Comparison of ENCODE assay signal across 1 cellular context in the genomic region with DNA sequence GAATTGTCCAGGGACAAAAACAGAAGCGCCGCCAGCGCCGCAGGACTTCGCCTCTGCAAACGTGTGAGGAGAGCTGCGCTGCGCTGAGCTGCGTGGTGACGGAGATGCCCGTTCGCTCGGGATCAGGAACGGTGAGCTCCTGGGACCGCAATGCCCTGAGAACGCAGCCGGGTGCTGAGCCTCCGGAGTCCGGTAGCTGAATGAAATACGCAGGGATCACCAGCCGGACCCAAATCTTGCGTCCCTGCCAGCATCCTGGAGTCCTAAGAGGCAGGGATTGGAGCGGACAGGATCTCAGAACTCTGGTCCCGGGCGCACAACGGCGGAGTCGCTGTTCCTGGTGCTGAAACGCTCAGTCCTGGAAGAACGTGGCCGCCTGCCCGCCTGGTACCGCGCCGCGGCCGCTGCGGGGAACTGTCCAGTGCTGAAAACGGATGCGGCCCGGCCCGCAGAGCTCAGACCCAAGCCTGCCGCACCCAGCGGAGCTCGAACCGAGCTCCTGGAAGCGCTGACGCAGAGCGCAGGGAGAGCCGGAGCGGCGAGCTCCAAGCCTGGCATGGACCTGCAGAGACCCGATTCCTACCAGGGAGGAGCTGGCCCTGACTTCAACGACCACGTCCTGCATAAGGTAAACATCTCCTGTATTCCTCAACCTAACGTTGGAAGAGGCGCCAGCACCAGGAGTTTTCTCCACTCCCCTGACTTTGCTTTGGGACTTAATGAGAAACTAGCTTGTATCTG.
TF ChIP-seq lines count a peak whose summit lies in the region.

No MANE protein-coding gene starts in this region.

TF ChIP-seq in HepG2, 621 proteins besides CTCF, POLR2A, EP300 and RAD21 (continued from another document and continues in another):
- peak; percentile 100 for TF ChIP-seq HDAC2 (CRISPR knock-in tag; IDR thresholded peaks at IDR 0.05)
- TF ChIP-seq HOXA5 (CRISPR knock-in tag; IDR thresholded peaks at IDR 0.05) = peak; percentile 100
- TF ChIP-seq, protein P1, sequence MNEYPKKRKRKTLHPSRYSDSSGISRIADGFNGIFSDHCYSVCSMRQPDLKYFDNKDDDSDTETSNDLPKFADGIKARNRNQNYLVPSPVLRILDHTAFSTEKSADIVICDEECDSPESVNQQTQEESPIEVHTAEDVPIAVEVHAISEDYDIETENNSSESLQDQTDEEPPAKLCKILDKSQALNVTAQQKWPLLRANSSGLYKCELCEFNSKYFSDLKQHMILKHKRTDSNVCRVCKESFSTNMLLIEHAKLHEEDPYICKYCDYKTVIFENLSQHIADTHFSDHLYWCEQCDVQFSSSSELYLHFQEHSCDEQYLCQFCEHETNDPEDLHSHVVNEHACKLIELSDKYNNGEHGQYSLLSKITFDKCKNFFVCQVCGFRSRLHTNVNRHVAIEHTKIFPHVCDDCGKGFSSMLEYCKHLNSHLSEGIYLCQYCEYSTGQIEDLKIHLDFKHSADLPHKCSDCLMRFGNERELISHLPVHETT (CRISPR knock-in tag; conservative IDR thresholded peaks at IDR 0.05) = peak; percentile 99
- TF ChIP-seq PHB2 (IDR thresholded peaks at IDR 0.05; ENCODE audit: partially characterized antibody) = no peak
- peak; percentile 77 for TF ChIP-seq ZNF652 (CRISPR knock-in tag; IDR thresholded peaks at IDR 0.05; ENCODE audit: borderline replicate concordance, low read depth)
- peak; percentile 100 for TF ChIP-seq ZNF337 (CRISPR knock-in tag; IDR thresholded peaks at IDR 0.05; ENCODE audit: borderline replicate concordance, low read depth)
- TF ChIP-seq, protein P2, sequence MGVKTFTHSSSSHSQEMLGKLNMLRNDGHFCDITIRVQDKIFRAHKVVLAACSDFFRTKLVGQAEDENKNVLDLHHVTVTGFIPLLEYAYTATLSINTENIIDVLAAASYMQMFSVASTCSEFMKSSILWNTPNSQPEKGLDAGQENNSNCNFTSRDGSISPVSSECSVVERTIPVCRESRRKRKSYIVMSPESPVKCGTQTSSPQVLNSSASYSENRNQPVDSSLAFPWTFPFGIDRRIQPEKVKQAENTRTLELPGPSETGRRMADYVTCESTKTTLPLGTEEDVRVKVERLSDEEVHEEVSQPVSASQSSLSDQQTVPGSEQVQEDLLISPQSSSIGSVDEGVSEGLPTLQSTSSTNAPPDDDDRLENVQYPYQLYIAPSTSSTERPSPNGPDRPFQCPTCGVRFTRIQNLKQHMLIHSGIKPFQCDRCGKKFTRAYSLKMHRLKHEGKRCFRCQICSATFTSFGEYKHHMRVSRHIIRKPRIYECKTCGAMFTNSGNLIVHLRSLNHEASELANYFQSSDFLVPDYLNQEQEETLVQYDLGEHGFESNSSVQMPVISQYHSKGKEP (CRISPR knock-in tag; IDR thresholded peaks at IDR 0.05) = peak; percentile 100
- peak; percentile 98 for TF ChIP-seq TP53 (CRISPR knock-in tag; conservative IDR thresholded peaks at IDR 0.05)
- peak; percentile 100 for TF ChIP-seq ZNF430 (CRISPR knock-in tag; IDR thresholded peaks at IDR 0.05)
- no peak for TF ChIP-seq SRSF4 (IDR thresholded peaks at IDR 0.05; ENCODE audit: low read depth, low read length, poor library complexity, severe bottlenecking)
- peak; percentile 98 for TF ChIP-seq NAIF1 (CRISPR knock-in tag; IDR thresholded peaks at IDR 0.05; ENCODE audit: borderline replicate concordance)
- TF ChIP-seq ZNF788 (CRISPR knock-in tag; IDR thresholded peaks at IDR 0.05; ENCODE audit: borderline replicate concordance) = peak; percentile 100
- TF ChIP-seq WIZ (CRISPR knock-in tag; IDR thresholded peaks at IDR 0.05) = peak; percentile 100
- no peak for TF ChIP-seq ZFP62 (CRISPR knock-in tag; IDR thresholded peaks at IDR 0.05)
- TF ChIP-seq, protein P3, sequence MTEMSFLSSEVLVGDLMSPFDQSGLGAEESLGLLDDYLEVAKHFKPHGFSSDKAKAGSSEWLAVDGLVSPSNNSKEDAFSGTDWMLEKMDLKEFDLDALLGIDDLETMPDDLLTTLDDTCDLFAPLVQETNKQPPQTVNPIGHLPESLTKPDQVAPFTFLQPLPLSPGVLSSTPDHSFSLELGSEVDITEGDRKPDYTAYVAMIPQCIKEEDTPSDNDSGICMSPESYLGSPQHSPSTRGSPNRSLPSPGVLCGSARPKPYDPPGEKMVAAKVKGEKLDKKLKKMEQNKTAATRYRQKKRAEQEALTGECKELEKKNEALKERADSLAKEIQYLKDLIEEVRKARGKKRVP (CRISPR knock-in tag; IDR thresholded peaks at IDR 0.05) = peak in 1 of 2 experiments; percentile 95; a peak in 2 of 4 replicates
- TF ChIP-seq DNMT3B (CRISPR knock-in tag; conservative IDR thresholded peaks at IDR 0.05) = peak; percentile 100
- TF ChIP-seq, protein P4, sequence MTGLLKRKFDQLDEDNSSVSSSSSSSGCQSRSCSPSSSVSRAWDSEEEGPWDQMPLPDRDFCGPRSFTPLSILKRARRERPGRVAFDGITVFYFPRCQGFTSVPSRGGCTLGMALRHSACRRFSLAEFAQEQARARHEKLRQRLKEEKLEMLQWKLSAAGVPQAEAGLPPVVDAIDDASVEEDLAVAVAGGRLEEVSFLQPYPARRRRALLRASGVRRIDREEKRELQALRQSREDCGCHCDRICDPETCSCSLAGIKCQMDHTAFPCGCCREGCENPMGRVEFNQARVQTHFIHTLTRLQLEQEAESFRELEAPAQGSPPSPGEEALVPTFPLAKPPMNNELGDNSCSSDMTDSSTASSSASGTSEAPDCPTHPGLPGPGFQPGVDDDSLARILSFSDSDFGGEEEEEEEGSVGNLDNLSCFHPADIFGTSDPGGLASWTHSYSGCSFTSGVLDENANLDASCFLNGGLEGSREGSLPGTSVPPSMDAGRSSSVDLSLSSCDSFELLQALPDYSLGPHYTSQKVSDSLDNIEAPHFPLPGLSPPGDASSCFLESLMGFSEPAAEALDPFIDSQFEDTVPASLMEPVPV (CRISPR knock-in tag; IDR thresholded peaks at IDR 0.05) = peak; percentile 100
- TF ChIP-seq ZNF34 (CRISPR knock-in tag; IDR thresholded peaks at IDR 0.05; ENCODE audit: borderline replicate concordance) = peak; percentile 95; the same call in 1 of the 2 replicates
- TF ChIP-seq, protein P5, sequence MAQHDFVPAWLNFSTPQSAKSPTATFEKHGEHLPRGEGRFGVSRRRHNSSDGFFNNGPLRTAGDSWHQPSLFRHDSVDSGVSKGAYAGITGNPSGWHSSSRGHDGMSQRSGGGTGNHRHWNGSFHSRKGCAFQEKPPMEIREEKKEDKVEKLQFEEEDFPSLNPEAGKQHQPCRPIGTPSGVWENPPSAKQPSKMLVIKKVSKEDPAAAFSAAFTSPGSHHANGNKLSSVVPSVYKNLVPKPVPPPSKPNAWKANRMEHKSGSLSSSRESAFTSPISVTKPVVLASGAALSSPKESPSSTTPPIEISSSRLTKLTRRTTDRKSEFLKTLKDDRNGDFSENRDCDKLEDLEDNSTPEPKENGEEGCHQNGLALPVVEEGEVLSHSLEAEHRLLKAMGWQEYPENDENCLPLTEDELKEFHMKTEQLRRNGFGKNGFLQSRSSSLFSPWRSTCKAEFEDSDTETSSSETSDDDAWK (CRISPR knock-in tag; IDR thresholded peaks at IDR 0.05) = no peak
- TF ChIP-seq CREM (IDR thresholded peaks at IDR 0.05) = no peak
- peak; percentile 72 for TF ChIP-seq CREM (CRISPR knock-in tag; IDR thresholded peaks at IDR 0.05)
- TF ChIP-seq JUNB (CRISPR knock-in tag; IDR thresholded peaks at IDR 0.05; ENCODE audit: borderline replicate concordance) = peak; percentile 98
- TF ChIP-seq, protein P6, sequence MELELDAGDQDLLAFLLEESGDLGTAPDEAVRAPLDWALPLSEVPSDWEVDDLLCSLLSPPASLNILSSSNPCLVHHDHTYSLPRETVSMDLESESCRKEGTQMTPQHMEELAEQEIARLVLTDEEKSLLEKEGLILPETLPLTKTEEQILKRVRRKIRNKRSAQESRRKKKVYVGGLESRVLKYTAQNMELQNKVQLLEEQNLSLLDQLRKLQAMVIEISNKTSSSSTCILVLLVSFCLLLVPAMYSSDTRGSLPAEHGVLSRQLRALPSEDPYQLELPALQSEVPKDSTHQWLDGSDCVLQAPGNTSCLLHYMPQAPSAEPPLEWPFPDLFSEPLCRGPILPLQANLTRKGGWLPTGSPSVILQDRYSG (CRISPR knock-in tag; IDR thresholded peaks at IDR 0.05) = peak; percentile 100
- peak; percentile 99 for TF ChIP-seq ZFP1 (CRISPR knock-in tag; IDR thresholded peaks at IDR 0.05)
- peak; percentile 100 for TF ChIP-seq NFKBIZ (CRISPR knock-in tag; IDR thresholded peaks at IDR 0.05)
- TF ChIP-seq SMYD3 (CRISPR knock-in tag; IDR thresholded peaks at IDR 0.05) = peak; percentile 100
- peak; percentile 99 for TF ChIP-seq ZNF703 (CRISPR knock-in tag; IDR thresholded peaks at IDR 0.05; ENCODE audit: borderline replicate concordance)
- peak; percentile 87 for TF ChIP-seq FOXA3 (CRISPR knock-in tag; IDR thresholded peaks at IDR 0.05)
- peak; percentile 75; the same call in 1 of the 2 replicates for TF ChIP-seq KDM6A (CRISPR knock-in tag; IDR thresholded peaks at IDR 0.05; ENCODE audit: low read depth)
- TF ChIP-seq, protein P7, sequence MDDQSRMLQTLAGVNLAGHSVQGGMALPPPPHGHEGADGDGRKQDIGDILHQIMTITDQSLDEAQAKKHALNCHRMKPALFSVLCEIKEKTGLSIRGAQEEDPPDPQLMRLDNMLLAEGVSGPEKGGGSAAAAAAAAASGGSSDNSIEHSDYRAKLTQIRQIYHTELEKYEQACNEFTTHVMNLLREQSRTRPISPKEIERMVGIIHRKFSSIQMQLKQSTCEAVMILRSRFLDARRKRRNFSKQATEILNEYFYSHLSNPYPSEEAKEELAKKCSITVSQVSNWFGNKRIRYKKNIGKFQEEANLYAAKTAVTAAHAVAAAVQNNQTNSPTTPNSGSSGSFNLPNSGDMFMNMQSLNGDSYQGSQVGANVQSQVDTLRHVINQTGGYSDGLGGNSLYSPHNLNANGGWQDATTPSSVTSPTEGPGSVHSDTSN (CRISPR knock-in tag; IDR thresholded peaks at IDR 0.05; ENCODE audit: borderline replicate concordance) = peak; percentile 99
- peak; percentile 100 for TF ChIP-seq ZNF747 (CRISPR knock-in tag; IDR thresholded peaks at IDR 0.05; ENCODE audit: borderline replicate concordance)
- TF ChIP-seq ARNTL (CRISPR knock-in tag; IDR thresholded peaks at IDR 0.05) = peak; percentile 96
- no peak for TF ChIP-seq MATR3 (CRISPR knock-in tag; IDR thresholded peaks at IDR 0.05)
- TF ChIP-seq, protein P8, sequence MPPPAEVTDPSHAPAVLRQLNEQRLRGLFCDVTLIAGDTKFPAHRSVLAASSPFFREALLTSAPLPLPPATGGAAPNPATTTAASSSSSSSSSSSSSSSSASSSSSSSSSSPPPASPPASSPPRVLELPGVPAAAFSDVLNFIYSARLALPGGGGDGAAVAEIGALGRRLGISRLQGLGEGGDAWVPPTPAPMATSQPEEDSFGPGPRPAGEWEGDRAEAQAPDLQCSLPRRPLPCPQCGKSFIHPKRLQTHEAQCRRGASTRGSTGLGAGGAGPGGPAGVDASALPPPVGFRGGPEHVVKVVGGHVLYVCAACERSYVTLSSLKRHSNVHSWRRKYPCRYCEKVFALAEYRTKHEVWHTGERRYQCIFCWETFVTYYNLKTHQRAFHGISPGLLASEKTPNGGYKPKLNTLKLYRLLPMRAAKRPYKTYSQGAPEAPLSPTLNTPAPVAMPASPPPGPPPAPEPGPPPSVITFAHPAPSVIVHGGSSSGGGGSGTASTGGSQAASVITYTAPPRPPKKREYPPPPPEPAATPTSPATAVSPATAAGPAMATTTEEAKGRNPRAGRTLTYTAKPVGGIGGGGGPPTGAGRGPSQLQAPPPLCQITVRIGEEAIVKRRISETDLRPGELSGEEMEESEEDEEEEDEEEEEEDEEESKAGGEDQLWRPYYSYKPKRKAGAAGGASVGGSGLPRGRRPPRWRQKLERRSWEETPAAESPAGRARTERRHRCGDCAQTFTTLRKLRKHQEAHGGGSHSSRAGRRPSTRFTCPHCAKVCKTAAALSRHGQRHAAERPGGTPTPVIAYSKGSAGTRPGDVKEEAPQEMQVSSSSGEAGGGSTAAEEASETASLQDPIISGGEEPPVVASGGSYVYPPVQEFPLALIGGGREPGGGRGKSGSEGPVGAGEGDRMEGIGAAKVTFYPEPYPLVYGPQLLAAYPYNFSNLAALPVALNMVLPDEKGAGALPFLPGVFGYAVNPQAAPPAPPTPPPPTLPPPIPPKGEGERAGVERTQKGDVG (CRISPR knock-in tag; IDR thresholded peaks at IDR 0.05; ENCODE audit: borderline replicate concordance) = peak; percentile 99
- TF ChIP-seq, protein P9, sequence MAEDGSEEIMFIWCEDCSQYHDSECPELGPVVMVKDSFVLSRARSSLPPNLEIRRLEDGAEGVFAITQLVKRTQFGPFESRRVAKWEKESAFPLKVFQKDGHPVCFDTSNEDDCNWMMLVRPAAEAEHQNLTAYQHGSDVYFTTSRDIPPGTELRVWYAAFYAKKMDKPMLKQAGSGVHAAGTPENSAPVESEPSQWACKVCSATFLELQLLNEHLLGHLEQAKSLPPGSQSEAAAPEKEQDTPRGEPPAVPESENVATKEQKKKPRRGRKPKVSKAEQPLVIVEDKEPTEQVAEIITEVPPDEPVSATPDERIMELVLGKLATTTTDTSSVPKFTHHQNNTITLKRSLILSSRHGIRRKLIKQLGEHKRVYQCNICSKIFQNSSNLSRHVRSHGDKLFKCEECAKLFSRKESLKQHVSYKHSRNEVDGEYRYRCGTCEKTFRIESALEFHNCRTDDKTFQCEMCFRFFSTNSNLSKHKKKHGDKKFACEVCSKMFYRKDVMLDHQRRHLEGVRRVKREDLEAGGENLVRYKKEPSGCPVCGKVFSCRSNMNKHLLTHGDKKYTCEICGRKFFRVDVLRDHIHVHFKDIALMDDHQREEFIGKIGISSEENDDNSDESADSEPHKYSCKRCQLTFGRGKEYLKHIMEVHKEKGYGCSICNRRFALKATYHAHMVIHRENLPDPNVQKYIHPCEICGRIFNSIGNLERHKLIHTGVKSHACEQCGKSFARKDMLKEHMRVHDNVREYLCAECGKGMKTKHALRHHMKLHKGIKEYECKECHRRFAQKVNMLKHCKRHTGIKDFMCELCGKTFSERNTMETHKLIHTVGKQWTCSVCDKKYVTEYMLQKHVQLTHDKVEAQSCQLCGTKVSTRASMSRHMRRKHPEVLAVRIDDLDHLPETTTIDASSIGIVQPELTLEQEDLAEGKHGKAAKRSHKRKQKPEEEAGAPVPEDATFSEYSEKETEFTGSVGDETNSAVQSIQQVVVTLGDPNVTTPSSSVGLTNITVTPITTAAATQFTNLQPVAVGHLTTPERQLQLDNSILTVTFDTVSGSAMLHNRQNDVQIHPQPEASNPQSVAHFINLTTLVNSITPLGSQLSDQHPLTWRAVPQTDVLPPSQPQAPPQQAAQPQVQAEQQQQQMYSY (CRISPR knock-in tag; IDR thresholded peaks at IDR 0.05) = peak; percentile 93
- TF ChIP-seq, protein P10, sequence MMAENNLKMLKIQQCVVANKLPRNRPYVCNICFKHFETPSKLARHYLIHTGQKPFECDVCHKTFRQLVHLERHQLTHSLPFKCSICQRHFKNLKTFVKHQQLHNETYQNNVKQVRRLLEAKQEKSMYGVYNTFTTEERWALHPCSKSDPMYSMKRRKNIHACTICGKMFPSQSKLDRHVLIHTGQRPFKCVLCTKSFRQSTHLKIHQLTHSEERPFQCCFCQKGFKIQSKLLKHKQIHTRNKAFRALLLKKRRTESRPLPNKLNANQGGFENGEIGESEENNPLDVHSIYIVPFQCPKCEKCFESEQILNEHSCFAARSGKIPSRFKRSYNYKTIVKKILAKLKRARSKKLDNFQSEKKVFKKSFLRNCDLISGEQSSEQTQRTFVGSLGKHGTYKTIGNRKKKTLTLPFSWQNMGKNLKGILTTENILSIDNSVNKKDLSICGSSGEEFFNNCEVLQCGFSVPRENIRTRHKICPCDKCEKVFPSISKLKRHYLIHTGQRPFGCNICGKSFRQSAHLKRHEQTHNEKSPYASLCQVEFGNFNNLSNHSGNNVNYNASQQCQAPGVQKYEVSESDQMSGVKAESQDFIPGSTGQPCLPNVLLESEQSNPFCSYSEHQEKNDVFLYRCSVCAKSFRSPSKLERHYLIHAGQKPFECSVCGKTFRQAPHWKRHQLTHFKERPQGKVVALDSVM (CRISPR knock-in tag; IDR thresholded peaks at IDR 0.05) = peak; percentile 87
- TF ChIP-seq, protein P11, sequence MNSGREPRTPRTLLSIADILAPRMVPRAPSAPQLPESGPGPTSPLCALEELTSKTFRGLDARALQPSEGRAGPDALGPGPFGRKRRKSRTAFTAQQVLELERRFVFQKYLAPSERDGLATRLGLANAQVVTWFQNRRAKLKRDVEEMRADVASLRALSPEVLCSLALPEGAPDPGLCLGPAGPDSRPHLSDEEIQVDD (CRISPR knock-in tag; IDR thresholded peaks at IDR 0.05; ENCODE audit: borderline replicate concordance) = peak; percentile 100
